10 cellular contexts compared by ENCODE assay signal in the genomic region with DNA sequence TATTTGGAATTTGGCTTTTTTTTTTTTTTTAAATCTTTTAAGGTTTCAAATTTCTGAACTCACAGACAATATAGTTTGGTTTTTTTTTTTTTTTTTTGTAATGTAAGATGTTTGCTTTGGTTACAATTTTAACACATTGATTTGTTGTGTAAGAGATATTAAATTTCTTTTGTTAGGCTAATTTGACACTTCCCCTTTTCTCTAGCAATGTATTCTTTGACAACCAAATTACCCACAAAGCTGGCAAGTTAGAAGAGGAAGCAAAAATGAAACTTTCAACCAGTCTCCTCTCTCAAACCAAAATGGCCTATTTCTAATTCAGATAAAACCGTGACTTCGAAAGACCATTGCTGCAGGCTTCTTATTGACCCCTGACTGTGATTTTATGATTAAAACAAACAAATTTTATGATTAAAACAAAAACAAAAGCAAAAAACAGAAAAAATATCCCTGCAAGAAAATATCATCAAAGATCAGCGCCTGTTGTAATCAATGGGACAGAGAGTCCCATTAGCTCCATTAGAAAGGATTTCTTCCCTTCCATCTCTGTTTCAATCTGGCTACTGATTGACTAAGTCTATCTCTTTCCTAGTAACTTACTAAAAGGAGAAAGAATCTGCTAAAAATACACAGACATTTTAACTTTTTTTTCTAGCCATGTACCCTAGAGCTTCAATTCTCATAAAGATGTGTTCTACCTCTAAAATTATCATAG.
A peak's percentile ranks its signal among the peaks of the same experiment; 100 is the strongest.
DNase-seq lines count a peak whose midpoint lies in the region; ATAC-seq and TF ChIP-seq lines count a peak whose summit lies in the region.
"Had no signal": no experiment of that assay in that cellular context is flagged by ENCODE, and none has a peak within 500 bp of the region (broad histone marks: within the 10 kb centered on the region; RNA-seq: fewer than 3 reads in every experiment).

No MANE protein-coding gene starts in this region.

- H3K36me3 ChIP-seq in OCI-LY7 (ENCODE audit: insufficient read depth, low read length) (no peaks in the 10 kb centered on the region), testis (ENCODE audit: low read depth, missing control alignments) (no peaks in the 10 kb centered on the region)

- H3K9me3 ChIP-seq in OCI-LY7 (ENCODE audit: low read length) (no peaks in the 10 kb centered on the region), testis (no peaks in the 10 kb centered on the region)

- DNase-seq in CD14-positive monocyte (ENCODE audit: low spot score), result no peak
- DNase-seq in OCI-LY7 (ENCODE audit: low spot score), result peak; percentile 4
- DNase-seq in NCI-H2081 treated with DMSO at 0.1 percent for 48 hours (lab: John Stamatoyannopoulos, UW), result no peak
- no peak for DNase-seq in activated CD4-positive, CD25-positive, alpha-beta regulatory T cell treated with anti-CD3 and anti-CD28 coated beads, Interleukin-2, amount 50 U/mL, for 72 hours
- no peak for DNase-seq in testis
- DNase-seq in epidermal melanocyte (ENCODE audit: insufficient read length, low spot score), result no peak
- DNase-seq: H9 had no signal

- H3K79me2 ChIP-seq in OCI-LY7 (ENCODE audit: insufficient read depth, low read depth, low read length), result no peaks in the 10 kb centered on the region

- H3K27me3 ChIP-seq in testis, result no peaks in the 10 kb centered on the region

- H2AFZ ChIP-seq in OCI-LY7 (ENCODE audit: low read length), result no peak overlapping the region

- H3K27ac ChIP-seq in OCI-LY7 (ENCODE audit: low read depth, low read length, poor library complexity, severe bottlenecking), result no peak overlapping the region
- H3K27ac ChIP-seq in testis, result no peak overlapping the region

- H3K4me3 ChIP-seq in OCI-LY7 (ENCODE audit: low read depth, low read length, poor library complexity, severe bottlenecking) (no peak overlapping the region), testis (no peak overlapping the region)

- POLR2A ChIA-PET in OCI-LY7 (lab: Charles Lee), result interaction anchor here (0.7 to 2.7 kb wide), 3 partner anchors 14 to 495 kb away, joined by 3 to 7 read pairs (median 6); no protein-coding TSS in a partner anchor

- no TSS peak for BruUV-seq in OCI-LY7 (replicated peaks; lab: Mats Ljungman, UMichigan)

- TF ChIP-seq POLR2A in testis (IDR thresholded peaks at IDR 0.05), result no peak

- H3K4me1 Mint-ChIP-seq in CD14-positive monocyte, result peaks cover 19% of the 10 kb centered on the region

- ATAC-seq in GM19455 (IDR thresholded peaks at IDR 0.05; ENCODE audit: unreplicated experiment), result peak; percentile 88
- peak; percentile 89 for ATAC-seq in HG03095 (IDR thresholded peaks at IDR 0.05; ENCODE audit: unreplicated experiment)
- ATAC-seq: Panc1 had no signal

- no peak for TF ChIP-seq CTCF in CD14-positive monocyte (IDR thresholded peaks at IDR 0.05)
- TF ChIP-seq CTCF in OCI-LY7 (conservative IDR thresholded peaks at IDR 0.05; ENCODE audit: low read length), result no peak
- TF ChIP-seq CTCF in testis (IDR thresholded peaks at IDR 0.05), result no peak

- CTCF ChIA-PET in OCI-LY7 (lab: Charles Lee; ENCODE audit: unreplicated experiment), result no interaction called here

- no peaks in the 10 kb centered on the region for H3K9me2 ChIP-seq in OCI-LY7 (ENCODE audit: insufficient read depth, low read length)

- H3K9me3 Mint-ChIP-seq in CD14-positive monocyte, result peaks cover 6 to 11% (median 8%) of the 10 kb centered on the region in 7 donors

- WGBS in testis, 2 donors, result 85 to 98% methylated on average over 3 of the region's 3 CpGs

- intact Hi-C loops in CD14-positive monocyte (cut with micrococcal nuclease) (no loop called here), OCI-LY7 (cut with micrococcal nuclease; ENCODE audit: unreplicated experiment) (no loop called here), testis (cut with DNase I; ENCODE audit: low total_unique reads) (no loop called here)

- H3K36me3 Mint-ChIP-seq in CD14-positive monocyte, result peaks cover 6 to 8% of the 10 kb centered on the region in 2 donors

- H3K27ac Mint-ChIP-seq in CD14-positive monocyte, result peak overlapping the region; percentile 88 to 94 (median 92)
- H3K27ac Mint-ChIP-seq: H9 had no signal

- H3K4me1 ChIP-seq in OCI-LY7 (ENCODE audit: insufficient read depth, low read length, poor library complexity, severe bottlenecking) (no peaks in the 10 kb centered on the region), testis (no peaks in the 10 kb centered on the region)

- H3K4me3 Mint-ChIP-seq in CD14-positive monocyte, result peak overlapping the region; percentile 61 to 89
- H3K4me3 Mint-ChIP-seq: H9 had no signal

- H3K27me3 Mint-ChIP-seq in CD14-positive monocyte (ENCODE audit: low read depth in 3 of 3), result peaks cover 0 to 2% (median 0%) of the 10 kb centered on the region in 3 donors

- H3K4me2 ChIP-seq in OCI-LY7 (ENCODE audit: low read length), result no peak overlapping the region

- no peaks in the 10 kb centered on the region for H4K20me1 ChIP-seq in OCI-LY7 (ENCODE audit: insufficient read depth, low read length)
